14 cellular contexts compared by ENCODE assay signal in genomic region chr17:41885733-41886132, GRCh38. TPM values are rescaled to one million over a fixed set of nuclear protein-coding genes. Genes with fewer than 3 reads are reported as not detected.
DNase-seq lines count a peak whose midpoint lies in the region; ATAC-seq and TF ChIP-seq lines count a peak whose summit lies in the region.
"Had no signal": no experiment of that assay in that cellular context is flagged by ENCODE, and none has a peak within 500 bp of the region (broad histone marks: within the 10 kb centered on the region; RNA-seq: fewer than 3 reads in every experiment).

No MANE protein-coding gene starts in this region.

- 74 to 77% methylated on average over 5 to 6 of the region's 6 CpGs for WGBS in thyroid gland, 2 donors

- H3K4me1 ChIP-seq in thyroid gland, result peaks cover 8% of the 10 kb centered on the region in 2 donors
- H3K4me1 ChIP-seq: vagina had no signal

- H3K4me3 Mint-ChIP-seq in activated naive CD4-positive, alpha-beta T cell treated with anti-CD3 and anti-CD28 coated beads, Interleukin-2, amount 10 ng/mL, durations not matched to agents 7 days and 5 days, result no peak overlapping the region
- H3K4me3 Mint-ChIP-seq: activated CD4-positive, alpha-beta T cell treated with anti-CD3 and anti-CD28 coated beads for 36 hours; IgD-negative memory B cell had no signal

- CTCF ChIA-PET in activated naive CD4-positive, alpha-beta T cell treated with anti-CD3 and anti-CD28 coated beads, Interleukin-2, amount 10 ng/mL, durations not matched to agents 7 days and 5 days (lab: Charles Lee), result no interaction called here

- H3K36me3 Mint-ChIP-seq in activated naive CD4-positive, alpha-beta T cell treated with anti-CD3 and anti-CD28 coated beads, Interleukin-2, amount 10 ng/mL, durations not matched to agents 7 days and 5 days, result peaks cover 49% of the 10 kb centered on the region

- H3K4me3 ChIP-seq in thyroid gland (replicated peaks in 1 of 3), result no peak overlapping the region
- H3K4me3 ChIP-seq: BLaER1 treated with 17β-estradiol and CSF1 and Interleukin-3, amounts not matched to agents 10 nM and 100 nM; vagina had no signal

- TF ChIP-seq CTCF in thyroid gland (IDR thresholded peaks at IDR 0.05), result peak in 4 of 6 experiments; percentile 29 to 56 (median 42)

- no peaks in the 10 kb centered on the region for H3K4me1 Mint-ChIP-seq in activated naive CD4-positive, alpha-beta T cell treated with anti-CD3 and anti-CD28 coated beads, Interleukin-2, amount 10 ng/mL, durations not matched to agents 7 days and 5 days
- H3K4me1 Mint-ChIP-seq: activated CD4-positive, alpha-beta T cell treated with anti-CD3 and anti-CD28 coated beads for 36 hours had no signal

- H3K9me3 ChIP-seq in thyroid gland, result no peaks in the 10 kb centered on the region
- H3K9me3 ChIP-seq: BLaER1 treated with 17β-estradiol and CSF1 and Interleukin-3, amounts not matched to agents 10 nM and 100 nM; vagina had no signal

- TF ChIP-seq POLR2A in thyroid gland (IDR thresholded peaks at IDR 0.05), result no peak

- peaks cover 45 to 69% of the 10 kb centered on the region in 2 donors for H3K36me3 ChIP-seq in thyroid gland

- DNase-seq in activated naive CD4-positive, alpha-beta T cell treated with anti-CD3 and anti-CD28 coated beads, Interleukin-2, amount 10 ng/mL, durations not matched to agents 7 days and 5 days, result peak; percentile 25
- no peak for DNase-seq in activated naive CD4-positive, alpha-beta T cell (lab: John Stamatoyannopoulos, UW)
- DNase-seq in OCI-M1 (lab: John Stamatoyannopoulos, UW) (peak; percentile 18), thyroid gland (no peak), GOT3 (lab: John Stamatoyannopoulos, UW) (no peak), SK-N-DZ (ENCODE audit: low spot score) (no peak)
- DNase-seq: activated CD4-positive, alpha-beta T cell treated with anti-CD3 and anti-CD28 coated beads for 36 hours; foreskin fibroblast; stimulated activated CD4-positive, alpha-beta T cell treated with anti-CD3 and anti-CD28 coated beads, Interleukin-4, amount 100 ng/mL, for 1 hour had no signal

- intact Hi-C loops in thyroid gland (cut with DNase I), result loop anchor here (10.0 kb wide), 1 partner anchor 151 kb away; the partner anchor contains the start of gene HAP1

- no peak overlapping the region for H3K27ac ChIP-seq in thyroid gland
- H3K27ac ChIP-seq: BLaER1 treated with 17β-estradiol and CSF1 and Interleukin-3, amounts not matched to agents 10 nM and 100 nM; vagina had no signal

- no peaks in the 10 kb centered on the region for H3K27me3 Mint-ChIP-seq in activated naive CD4-positive, alpha-beta T cell treated with anti-CD3 and anti-CD28 coated beads, Interleukin-2, amount 10 ng/mL, durations not matched to agents 7 days and 5 days
- H3K27me3 Mint-ChIP-seq: activated CD4-positive, alpha-beta T cell treated with anti-CD3 and anti-CD28 coated beads for 36 hours; IgD-negative memory B cell had no signal

- H3K27me3 ChIP-seq in thyroid gland, result no peaks in the 10 kb centered on the region
- H3K27me3 ChIP-seq: BLaER1 treated with 17β-estradiol and CSF1 and Interleukin-3, amounts not matched to agents 10 nM and 100 nM; vagina had no signal

- H3K9me3 Mint-ChIP-seq in activated naive CD4-positive, alpha-beta T cell treated with anti-CD3 and anti-CD28 coated beads, Interleukin-2, amount 10 ng/mL, durations not matched to agents 7 days and 5 days, result no peaks in the 10 kb centered on the region
- H3K9me3 Mint-ChIP-seq: IgD-negative memory B cell had no signal

- no peak overlapping the region for H3K27ac Mint-ChIP-seq in activated naive CD4-positive, alpha-beta T cell treated with anti-CD3 and anti-CD28 coated beads, Interleukin-2, amount 10 ng/mL, durations not matched to agents 7 days and 5 days
- H3K27ac Mint-ChIP-seq: activated CD4-positive, alpha-beta T cell treated with anti-CD3 and anti-CD28 coated beads for 36 hours had no signal

- peak; percentile 41 for ATAC-seq in esophagus mucosa
- no peak for ATAC-seq in GM21390 (IDR thresholded peaks at IDR 0.05; ENCODE audit: unreplicated experiment)
- ATAC-seq: activated CD4-positive, alpha-beta T cell treated with anti-CD3 and anti-CD28 coated beads for 36 hours had no signal

RNA-seq across cellular contexts. Expression of gene KLHL11, which starts 20.5 kb away (rescaled TPM):
- total RNA-seq in esophagus mucosa (6.8 TPM), thyroid gland (10 to 100 TPM; 46.0 to 60.7 (median 46.9) TPM)
- polyA plus RNA-seq in SK-N-DZ (2014; cell fraction: cytosol; rRNA removed), result 18.1 and 25.0 TPM in 2 replicates
- 16.9 and 19.4 TPM in 2 replicates for polyA plus RNA-seq in SK-N-DZ (2014; cell fraction: nucleus; rRNA removed)

RNA-seq across cellular contexts. Expression of gene ACLY, which starts 33.0 kb away (rescaled TPM):
- total RNA-seq in esophagus mucosa, result 161 TPM
- total RNA-seq in thyroid gland, result 10 to 100 TPM; 62.6 to 85.2 (median 78.8) TPM
- polyA plus RNA-seq in SK-N-DZ (2014; cell fraction: cytosol; rRNA removed), result 200 and 214 TPM in 2 replicates
- polyA plus RNA-seq in SK-N-DZ (2014; cell fraction: nucleus; rRNA removed), result 125 and 184 TPM in 2 replicates

RNA-seq across cellular contexts. Expression of gene ODAD4, which starts 44.7 kb away (rescaled TPM):
- total RNA-seq in esophagus mucosa, result not detected
- 1 to 10 TPM; 3.0 to 8.2 (median 3.8) TPM for total RNA-seq in thyroid gland
- polyA plus RNA-seq in SK-N-DZ (2014; cell fraction: cytosol; rRNA removed), result 1.5 and 3.5 TPM in 2 replicates
- polyA plus RNA-seq in SK-N-DZ (2014; cell fraction: nucleus; rRNA removed), result 1.4 and 2.5 TPM in 2 replicates

RNA-seq across cellular contexts. Expression of gene KLHL10, which starts 48.1 kb away (rescaled TPM):
- total RNA-seq in esophagus mucosa (0.32 TPM), thyroid gland (1 to 10 TPM in 1 of 4 donors, under 1 TPM in 1, not detected in 2; 0.33 to 1.6 TPM)
- polyA plus RNA-seq in SK-N-DZ (2014; cell fraction: cytosol; rRNA removed), result 0.39 TPM in 1 of 2 replicates, not detected in the other
- polyA plus RNA-seq in SK-N-DZ (2014; cell fraction: nucleus; rRNA removed), result 0.10 TPM in 1 of 2 replicates, not detected in the other
- total RNA-seq: vagina had no signal

RNA-seq across cellular contexts. Expression of gene NT5C3B, which starts 49.7 kb away (rescaled TPM):
- total RNA-seq in esophagus mucosa (22.8 TPM), thyroid gland (100 to 1,000 TPM in 2 of 4 donors, 10 to 100 TPM in 2; 97.3 to 132 (median 110) TPM)
- polyA plus RNA-seq in SK-N-DZ (2014; cell fraction: cytosol; rRNA removed), result 159 and 177 TPM in 2 replicates
- 191 and 202 TPM in 2 replicates for polyA plus RNA-seq in SK-N-DZ (2014; cell fraction: nucleus; rRNA removed)

Comparison
In these comparisons a context has a peak if more than half of its experiments do, and no peak if none do; other contexts are left out.
1. DNase-seq: peak in activated naive CD4-positive, alpha-beta T cell treated with anti-CD3 and anti-CD28 coated beads, Interleukin-2, amount 10 ng/mL, durations not matched to agents 7 days and 5 days (single experiment) and OCI-M1 (single experiment); none in activated naive CD4-positive, alpha-beta T cell (0 of 4), thyroid gland (0 of 2), GOT3 (single experiment) and SK-N-DZ (single experiment).